In the genomic region with DNA sequence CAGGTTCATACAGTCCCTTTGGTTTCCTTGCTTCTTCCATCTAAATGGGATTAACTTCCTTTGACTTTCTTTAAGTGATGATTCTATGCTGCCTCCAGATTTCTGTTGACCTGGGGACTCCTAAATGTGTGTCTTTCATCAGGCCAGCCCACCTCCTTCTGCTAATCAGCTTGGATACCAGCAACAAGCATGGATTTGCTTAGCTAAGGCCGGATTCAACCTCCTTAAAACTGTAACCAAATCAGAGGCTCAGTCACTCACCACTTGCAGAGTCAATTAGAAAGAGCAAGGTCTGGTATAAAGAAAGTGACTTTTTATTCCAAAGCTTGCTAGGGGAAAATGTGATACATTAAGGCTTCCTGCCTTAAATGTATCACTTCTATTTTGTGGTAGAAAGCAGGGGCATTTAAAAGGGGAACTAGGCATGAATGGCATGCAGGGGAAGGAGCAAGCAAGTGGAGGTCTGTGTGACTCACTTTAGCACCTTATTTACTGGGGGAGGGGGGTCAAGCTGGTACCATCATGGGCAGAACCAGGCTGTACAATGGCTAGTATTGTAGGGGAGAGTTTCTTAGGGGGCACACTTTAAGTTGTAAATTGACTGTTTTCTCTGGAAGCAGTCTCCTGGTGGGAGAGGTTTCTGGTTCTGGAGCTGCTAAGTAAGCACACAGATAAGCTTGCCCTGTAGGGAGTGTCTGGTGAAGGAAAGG, we compare ENCODE assay signal across 1 cellular context.
TF ChIP-seq lines count a peak whose summit lies in the region.

No MANE protein-coding gene starts in this region.

TF ChIP-seq in H1, 55 proteins besides CTCF, POLR2A, EP300 and RAD21:
- TF ChIP-seq TEAD4 (IDR thresholded peaks at IDR 0.05; ENCODE audit: low read depth, low read length) (0 out of 2 replicates have a peak, but pooled peaks have one; percentile 8), CTBP2 (IDR thresholded peaks at IDR 0.05; ENCODE audit: borderline replicate concordance, insufficient read depth, insufficient read length, low read length) (no peak), YY1 (IDR thresholded peaks at IDR 0.05; ENCODE audit: low read depth, low read length) (peak; percentile 69), HDAC2 (IDR thresholded peaks at IDR 0.05; ENCODE audit: borderline replicate concordance in 1 of 2, low read depth in 2 of 2, low read length in 2 of 2) (peak; percentile 83 to 87; a peak in 2 of 4 replicates), KDM1A (IDR thresholded peaks at IDR 0.05; ENCODE audit: borderline replicate concordance, low read length) (peak; percentile 19; the same call in 1 of the 2 replicates), FOSL1 (IDR thresholded peaks at IDR 0.05; ENCODE audit: insufficient read depth, low read depth, low read length) (no peak), JUND (IDR thresholded peaks at IDR 0.05; ENCODE audit: low read length) (peak; percentile 42; the same call in 1 of the 2 replicates), NRF1 (IDR thresholded peaks at IDR 0.05; ENCODE audit: low read depth, low read length) (no peak), CHD1 (IDR thresholded peaks at IDR 0.05; ENCODE audit: low read depth, low read length) (no peak), ASH2L (IDR thresholded peaks at IDR 0.05; ENCODE audit: low read length) (peak; percentile 81), HDAC6 (IDR thresholded peaks at IDR 0.05; ENCODE audit: low read depth, low read length) (no peak), BRCA1 (IDR thresholded peaks at IDR 0.05; ENCODE audit: low read depth, low read length) (no peak), SP1 (IDR thresholded peaks at IDR 0.05; ENCODE audit: low read depth, low read length) (0 out of 2 replicates have a peak, but pooled peaks have one; percentile 25), RBBP5 (IDR thresholded peaks at IDR 0.05; ENCODE audit: borderline replicate concordance, low read depth, low read length) (no peak), KDM4A (IDR thresholded peaks at IDR 0.05; ENCODE audit: low read depth, low read length, severe bottlenecking) (no peak), NANOG (IDR thresholded peaks at IDR 0.05; ENCODE audit: insufficient read depth, low read depth, low read length, poor library complexity, severe bottlenecking) (peak; percentile 9), BACH1 (IDR thresholded peaks at IDR 0.05; ENCODE audit: low read length) (no peak), TAF1 (IDR thresholded peaks at IDR 0.05; ENCODE audit: low read depth, low read length) (no peak)
- TF ChIP-seq, protein P1, sequence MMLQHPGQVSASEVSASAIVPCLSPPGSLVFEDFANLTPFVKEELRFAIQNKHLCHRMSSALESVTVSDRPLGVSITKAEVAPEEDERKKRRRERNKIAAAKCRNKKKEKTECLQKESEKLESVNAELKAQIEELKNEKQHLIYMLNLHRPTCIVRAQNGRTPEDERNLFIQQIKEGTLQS (IDR thresholded peaks at IDR 0.05; ENCODE audit: insufficient read depth, low read depth, low read length), result no peak
- TF ChIP-seq, protein P2, sequence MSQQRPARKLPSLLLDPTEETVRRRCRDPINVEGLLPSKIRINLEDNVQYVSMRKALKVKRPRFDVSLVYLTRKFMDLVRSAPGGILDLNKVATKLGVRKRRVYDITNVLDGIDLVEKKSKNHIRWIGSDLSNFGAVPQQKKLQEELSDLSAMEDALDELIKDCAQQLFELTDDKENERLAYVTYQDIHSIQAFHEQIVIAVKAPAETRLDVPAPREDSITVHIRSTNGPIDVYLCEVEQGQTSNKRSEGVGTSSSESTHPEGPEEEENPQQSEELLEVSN (IDR thresholded peaks at IDR 0.05), result no peak
- TF ChIP-seq, protein P3, sequence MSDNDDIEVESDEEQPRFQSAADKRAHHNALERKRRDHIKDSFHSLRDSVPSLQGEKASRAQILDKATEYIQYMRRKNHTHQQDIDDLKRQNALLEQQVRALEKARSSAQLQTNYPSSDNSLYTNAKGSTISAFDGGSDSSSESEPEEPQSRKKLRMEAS (IDR thresholded peaks at IDR 0.05), result no peak
- TF ChIP-seq, protein P4, sequence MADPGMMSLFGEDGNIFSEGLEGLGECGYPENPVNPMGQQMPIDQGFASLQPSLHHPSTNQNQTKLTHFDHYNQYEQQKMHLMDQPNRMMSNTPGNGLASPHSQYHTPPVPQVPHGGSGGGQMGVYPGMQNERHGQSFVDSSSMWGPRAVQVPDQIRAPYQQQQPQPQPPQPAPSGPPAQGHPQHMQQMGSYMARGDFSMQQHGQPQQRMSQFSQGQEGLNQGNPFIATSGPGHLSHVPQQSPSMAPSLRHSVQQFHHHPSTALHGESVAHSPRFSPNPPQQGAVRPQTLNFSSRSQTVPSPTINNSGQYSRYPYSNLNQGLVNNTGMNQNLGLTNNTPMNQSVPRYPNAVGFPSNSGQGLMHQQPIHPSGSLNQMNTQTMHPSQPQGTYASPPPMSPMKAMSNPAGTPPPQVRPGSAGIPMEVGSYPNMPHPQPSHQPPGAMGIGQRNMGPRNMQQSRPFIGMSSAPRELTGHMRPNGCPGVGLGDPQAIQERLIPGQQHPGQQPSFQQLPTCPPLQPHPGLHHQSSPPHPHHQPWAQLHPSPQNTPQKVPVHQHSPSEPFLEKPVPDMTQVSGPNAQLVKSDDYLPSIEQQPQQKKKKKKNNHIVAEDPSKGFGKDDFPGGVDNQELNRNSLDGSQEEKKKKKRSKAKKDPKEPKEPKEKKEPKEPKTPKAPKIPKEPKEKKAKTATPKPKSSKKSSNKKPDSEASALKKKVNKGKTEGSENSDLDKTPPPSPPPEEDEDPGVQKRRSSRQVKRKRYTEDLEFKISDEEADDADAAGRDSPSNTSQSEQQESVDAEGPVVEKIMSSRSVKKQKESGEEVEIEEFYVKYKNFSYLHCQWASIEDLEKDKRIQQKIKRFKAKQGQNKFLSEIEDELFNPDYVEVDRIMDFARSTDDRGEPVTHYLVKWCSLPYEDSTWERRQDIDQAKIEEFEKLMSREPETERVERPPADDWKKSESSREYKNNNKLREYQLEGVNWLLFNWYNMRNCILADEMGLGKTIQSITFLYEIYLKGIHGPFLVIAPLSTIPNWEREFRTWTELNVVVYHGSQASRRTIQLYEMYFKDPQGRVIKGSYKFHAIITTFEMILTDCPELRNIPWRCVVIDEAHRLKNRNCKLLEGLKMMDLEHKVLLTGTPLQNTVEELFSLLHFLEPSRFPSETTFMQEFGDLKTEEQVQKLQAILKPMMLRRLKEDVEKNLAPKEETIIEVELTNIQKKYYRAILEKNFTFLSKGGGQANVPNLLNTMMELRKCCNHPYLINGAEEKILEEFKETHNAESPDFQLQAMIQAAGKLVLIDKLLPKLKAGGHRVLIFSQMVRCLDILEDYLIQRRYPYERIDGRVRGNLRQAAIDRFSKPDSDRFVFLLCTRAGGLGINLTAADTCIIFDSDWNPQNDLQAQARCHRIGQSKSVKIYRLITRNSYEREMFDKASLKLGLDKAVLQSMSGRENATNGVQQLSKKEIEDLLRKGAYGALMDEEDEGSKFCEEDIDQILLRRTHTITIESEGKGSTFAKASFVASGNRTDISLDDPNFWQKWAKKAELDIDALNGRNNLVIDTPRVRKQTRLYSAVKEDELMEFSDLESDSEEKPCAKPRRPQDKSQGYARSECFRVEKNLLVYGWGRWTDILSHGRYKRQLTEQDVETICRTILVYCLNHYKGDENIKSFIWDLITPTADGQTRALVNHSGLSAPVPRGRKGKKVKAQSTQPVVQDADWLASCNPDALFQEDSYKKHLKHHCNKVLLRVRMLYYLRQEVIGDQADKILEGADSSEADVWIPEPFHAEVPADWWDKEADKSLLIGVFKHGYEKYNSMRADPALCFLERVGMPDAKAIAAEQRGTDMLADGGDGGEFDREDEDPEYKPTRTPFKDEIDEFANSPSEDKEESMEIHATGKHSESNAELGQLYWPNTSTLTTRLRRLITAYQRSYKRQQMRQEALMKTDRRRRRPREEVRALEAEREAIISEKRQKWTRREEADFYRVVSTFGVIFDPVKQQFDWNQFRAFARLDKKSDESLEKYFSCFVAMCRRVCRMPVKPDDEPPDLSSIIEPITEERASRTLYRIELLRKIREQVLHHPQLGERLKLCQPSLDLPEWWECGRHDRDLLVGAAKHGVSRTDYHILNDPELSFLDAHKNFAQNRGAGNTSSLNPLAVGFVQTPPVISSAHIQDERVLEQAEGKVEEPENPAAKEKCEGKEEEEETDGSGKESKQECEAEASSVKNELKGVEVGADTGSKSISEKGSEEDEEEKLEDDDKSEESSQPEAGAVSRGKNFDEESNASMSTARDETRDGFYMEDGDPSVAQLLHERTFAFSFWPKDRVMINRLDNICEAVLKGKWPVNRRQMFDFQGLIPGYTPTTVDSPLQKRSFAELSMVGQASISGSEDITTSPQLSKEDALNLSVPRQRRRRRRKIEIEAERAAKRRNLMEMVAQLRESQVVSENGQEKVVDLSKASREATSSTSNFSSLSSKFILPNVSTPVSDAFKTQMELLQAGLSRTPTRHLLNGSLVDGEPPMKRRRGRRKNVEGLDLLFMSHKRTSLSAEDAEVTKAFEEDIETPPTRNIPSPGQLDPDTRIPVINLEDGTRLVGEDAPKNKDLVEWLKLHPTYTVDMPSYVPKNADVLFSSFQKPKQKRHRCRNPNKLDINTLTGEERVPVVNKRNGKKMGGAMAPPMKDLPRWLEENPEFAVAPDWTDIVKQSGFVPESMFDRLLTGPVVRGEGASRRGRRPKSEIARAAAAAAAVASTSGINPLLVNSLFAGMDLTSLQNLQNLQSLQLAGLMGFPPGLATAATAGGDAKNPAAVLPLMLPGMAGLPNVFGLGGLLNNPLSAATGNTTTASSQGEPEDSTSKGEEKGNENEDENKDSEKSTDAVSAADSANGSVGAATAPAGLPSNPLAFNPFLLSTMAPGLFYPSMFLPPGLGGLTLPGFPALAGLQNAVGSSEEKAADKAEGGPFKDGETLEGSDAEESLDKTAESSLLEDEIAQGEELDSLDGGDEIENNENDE (IDR thresholded peaks at IDR 0.05; ENCODE audit: insufficient replicate concordance, low read length), result peak; percentile 93
